In the genomic region with DNA sequence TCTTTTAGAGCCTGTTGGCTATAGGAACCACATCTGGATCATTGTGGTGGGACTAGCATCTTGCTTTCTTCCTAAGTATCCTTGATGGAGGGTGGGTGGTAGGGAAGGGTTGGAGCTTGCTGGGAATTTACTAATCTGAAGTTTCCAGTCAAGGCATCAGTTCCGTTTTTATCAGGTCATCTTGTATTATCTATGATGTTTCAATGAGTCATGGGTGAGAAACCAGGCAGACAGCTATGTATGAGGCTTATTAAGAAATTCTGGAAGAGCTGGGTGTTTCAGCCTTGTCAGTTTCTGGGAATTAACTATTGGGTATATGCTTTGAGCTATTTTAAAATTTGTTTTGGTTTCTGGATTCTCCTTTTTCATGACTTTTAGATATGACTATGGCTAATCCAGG, we compare ENCODE assay signal across 13 cellular contexts. TPM values are rescaled to one million over a fixed set of nuclear protein-coding genes. Genes with fewer than 3 reads are reported as not detected.
DNase-seq lines count a peak whose midpoint lies in the region; ATAC-seq, FAIRE-seq and TF ChIP-seq lines count a peak whose summit lies in the region.
"Had no signal": no experiment of that assay in that cellular context is flagged by ENCODE, and none has a peak within 500 bp of the region (broad histone marks: within the 10 kb centered on the region; RNA-seq: fewer than 3 reads in every experiment).

No MANE protein-coding gene starts in this region.

- no peak overlapping the region for H3K14ac ChIP-seq in mesenchymal stem cell (ENCODE audit: low read length in 2 of 2)

- peak; percentile 61 for FAIRE-seq in K562 (lab: Jason Lieb, UNC)
- FAIRE-seq: GM18507, islet of Langerhans had no signal

- H3K27ac ChIP-seq in K562 (ENCODE audit: extremely low read depth, low read depth, low read length), result peak overlapping the region; percentile 10; the same call in 1 of the 3 replicates
- no peak overlapping the region for H3K27ac ChIP-seq in mesenchymal stem cell (ENCODE audit: low read length, poor library complexity, severe bottlenecking)
- H3K27ac ChIP-seq: esophagus squamous epithelium, HL-60 had no signal

- CTCF ChIA-PET in K562 (lab: Yijun Ruan, JAX; ENCODE audit: low intra/inter-chr PET ratio), result no interaction called here

- no peak overlapping the region for H3K4ac ChIP-seq in mesenchymal stem cell (ENCODE audit: low read depth in 1 of 2, low read length in 2 of 2)

- peaks cover 4% of the 10 kb centered on the region; the same call in 1 of the 3 replicates for H3K79me2 ChIP-seq in K562 (ENCODE audit: control insufficient read depth, insufficient read depth, low read length)

- in situ Hi-C loops in K562 (cut with MboI), result no loop called here

- no TSS peak for BruUV-seq in K562 (replicated peaks; lab: Mats Ljungman, UMichigan)

- H3K4me3 ChIP-seq in K562, result no peak overlapping the region
- peak overlapping the region in 1 of 2 experiments; percentile 30 for H3K4me3 ChIP-seq in mesenchymal stem cell (ENCODE audit: insufficient read depth in 1 of 2, low read depth in 1 of 2, low read length in 2 of 2)
- H3K4me3 ChIP-seq: esophagus squamous epithelium had no signal

- no peak for TF ChIP-seq CTCF in K562 (IDR thresholded peaks at IDR 0.05 in 2 of 3, conservative IDR thresholded peaks at IDR 0.05 in 1 of 3; ENCODE audit: insufficient read depth in 2 of 3, low read depth in 1 of 3, low read length in 3 of 3)

- H3K27me3 ChIP-seq in K562 (ENCODE audit: control insufficient read depth in 2 of 2, insufficient read depth in 2 of 2, low read length in 2 of 2) (no peaks in the 10 kb centered on the region), mesenchymal stem cell (ENCODE audit: control insufficient read depth in 1 of 2, insufficient read depth in 1 of 2, low read length in 2 of 2) (no peaks in the 10 kb centered on the region)
- H3K27me3 ChIP-seq: esophagus squamous epithelium had no signal

- no peak overlapping the region for H2BK120ac ChIP-seq in mesenchymal stem cell (ENCODE audit: low read depth, low read length)

- H2BK12ac ChIP-seq in mesenchymal stem cell (ENCODE audit: low read length in 2 of 2), result no peak overlapping the region

- H3K9me3 ChIP-seq in K562 (replicated peaks; ENCODE audit: control insufficient read depth, insufficient read depth, low read depth, low read length), result no peaks in the 10 kb centered on the region
- H3K9me3 ChIP-seq in mesenchymal stem cell (ENCODE audit: control insufficient read depth, low read length), result no peaks in the 10 kb centered on the region
- H3K9me3 ChIP-seq: esophagus squamous epithelium had no signal

- H4K20me1 ChIP-seq in K562 (replicated peaks; ENCODE audit: control insufficient read depth, insufficient read depth, low read length), result no peaks in the 10 kb centered on the region

- H3K9ac ChIP-seq in K562 (ENCODE audit: insufficient read depth in 1 of 2, low read depth in 2 of 2, low read length in 2 of 2) (no peak overlapping the region), mesenchymal stem cell (ENCODE audit: low read length) (peak overlapping the region; percentile 85)

- intact Hi-C loops in K562 (cut with micrococcal nuclease), result no loop called here

- H3K4me2 ChIP-seq in K562 (ENCODE audit: insufficient read depth, low read length) (no peak overlapping the region), mesenchymal stem cell (ENCODE audit: low read length, poor library complexity, severe bottlenecking) (no peak overlapping the region)

- peaks cover 79% of the 10 kb centered on the region for H3K36me3 ChIP-seq in K562 (ENCODE audit: control insufficient read depth, insufficient read depth, low read length)
- peaks cover 22 to 72% of the 10 kb centered on the region in 2 experiments for H3K36me3 ChIP-seq in mesenchymal stem cell (ENCODE audit: control insufficient read depth in 1 of 2, insufficient read depth in 2 of 2, low read depth in 1 of 2, low read length in 2 of 2)

- H3K4me1 ChIP-seq in K562 (replicated peaks in 1 of 2; ENCODE audit: control insufficient read depth in 2 of 2, insufficient read depth in 2 of 2, low read length in 2 of 2), result peaks cover 2 to 4% of the 10 kb centered on the region in 2 experiments; a peak in 2 of 5 replicates
- H3K4me1 ChIP-seq in mesenchymal stem cell (ENCODE audit: control insufficient read depth, insufficient read depth, low read depth, low read length), result no peaks in the 10 kb centered on the region

- H3K79me1 ChIP-seq in mesenchymal stem cell (replicated peaks; ENCODE audit: low read length, poor library complexity, severe bottlenecking), result peaks cover 5% of the 10 kb centered on the region

- POLR2A ChIA-PET in K562 (lab: Yijun Ruan, JAX), result interaction anchor here (0.6 to 2.1 kb wide), 6 partner anchors 9 to 229 kb away, joined by 4 to 7 read pairs (median 5); partner anchors contain the start of gene TSFM

- ATAC-seq in K562 (no peak), HG03159 (IDR thresholded peaks at IDR 0.05; ENCODE audit: unreplicated experiment) (no peak)

- no peak overlapping the region for H2BK5ac ChIP-seq in mesenchymal stem cell (ENCODE audit: low read depth, low read length, poor library complexity, severe bottlenecking)

- H3K23ac ChIP-seq in mesenchymal stem cell (ENCODE audit: low read length in 2 of 2), result no peak overlapping the region

- H2BK15ac ChIP-seq in mesenchymal stem cell (ENCODE audit: low read depth, poor library complexity, severe bottlenecking), result no peak overlapping the region

- H3K9me1 ChIP-seq in K562 (ENCODE audit: control insufficient read depth, insufficient read depth, low read length), result no peaks in the 10 kb centered on the region

- H3K18ac ChIP-seq in mesenchymal stem cell (ENCODE audit: low read depth in 1 of 2, low read length in 2 of 2), result no peak overlapping the region

- WGBS in K562 (ENCODE audit: insufficient coverage, low coverage, missing lambda C conversion rate), result 0% methylated on average over 1 of the region's 1 CpG
- WGBS in mesenchymal stem cell, result 44% methylated on average over 1 of the region's 1 CpG

- no peak overlapping the region for H2AK5ac ChIP-seq in mesenchymal stem cell (ENCODE audit: low read length, severe bottlenecking)

- no peak overlapping the region for H2AFZ ChIP-seq in K562 (ENCODE audit: low read depth, low read length)
- H2AFZ ChIP-seq in mesenchymal stem cell (ENCODE audit: low read depth, low read length), result no peak overlapping the region

- DNase-seq in EH (ENCODE audit: low read depth), result peak; percentile 90
- DNase-seq in M059J (ENCODE audit: low read depth), result peak; percentile 77
- DNase-seq in K562 (ENCODE audit: extremely low read depth in 1 of 4, low spot score in 3 of 4), result no peak
- DNase-seq in mesenchymal stem cell, result peak; percentile 93
- DNase-seq in SW480 (ENCODE audit: low spot score), result no peak
- DNase-seq in cerebellar nuclear complex (lab: John Stamatoyannopoulos, UW), result no peak
- DNase-seq: esophagus squamous epithelium; NCI-H1417 treated with DMSO at 0.1 percent for 48 hours; stimulated activated CD4-positive, alpha-beta T cell treated with anti-CD3 and anti-CD28 coated beads, Interleukin-12 subunit alpha, Interleukin-12 subunit beta, amount 100 ng/mL, for 4 hours had no signal

- TF ChIP-seq POLR2A in K562 (conservative IDR thresholded peaks at IDR 0.05), result no peak

- no peak overlapping the region for H4K91ac ChIP-seq in mesenchymal stem cell (ENCODE audit: low read length)

- H4K8ac ChIP-seq in mesenchymal stem cell (ENCODE audit: low read length), result no peak overlapping the region

- TF ChIP-seq RAD21 in K562 (CRISPR knock-in tag; conservative IDR thresholded peaks at IDR 0.05 in 1 of 2, IDR thresholded peaks at IDR 0.05 in 1 of 2), result no peak

- TF ChIP-seq EP300 in K562 (IDR thresholded peaks at IDR 0.05; ENCODE audit: low read length), result no peak

RNA-seq across cellular contexts. Expression of gene TSFM, which starts 11.3 kb away (rescaled TPM):
- 27.6 and 37.9 TPM in 2 replicates for total RNA-seq in M059J (2014; rRNA removed; shearing (Covaris generic))
- total RNA-seq in K562 (2011; cell fraction: chromatin; rRNA removed; ENCODE audit: low replicate concordance), result 19.9 and 28.1 TPM in 2 replicates
- 16.2 and 23.0 TPM in 2 replicates for total RNA-seq in K562 (2011; cell fraction: nucleolus; rRNA removed)
- total RNA-seq in K562 (2011; cell fraction: nucleoplasm; rRNA removed), result 21.9 and 30.2 TPM in 2 replicates
- total RNA-seq in K562 (2014; rRNA removed), result 56.7 and 74.2 TPM in 2 replicates
- total RNA-seq in K562 (2014; rRNA removed; fragmentation: Illumina TruSeq; extraction: Trizol), result 48.1 and 56.4 TPM in 2 replicates
- 56.0 and 58.2 TPM in 2 replicates for total RNA-seq in K562 (2015; rRNA removed; fragmentation: Illumina TruSeq; extraction: Trizol)
- 62.4 and 62.6 TPM in 2 replicates for total RNA-seq in K562 (2021)
- polyA plus RNA-seq in K562 (2011; rRNA removed), result 38.9 and 44.6 TPM in 2 replicates
- 21.4 and 23.3 TPM in 2 replicates for polyA plus RNA-seq in K562 (2011; cell fraction: cytosol; rRNA removed)
- 15.8 and 18.8 TPM in 2 replicates for polyA plus RNA-seq in K562 (2011; cell fraction: nucleus; rRNA removed)
- 34.8 and 50.5 TPM in 2 replicates for polyA plus RNA-seq in K562 (2012)
- 55.3 and 57.1 TPM in 2 replicates for polyA plus RNA-seq in K562 (2014; fragmentation: Illumina TruSeq; extraction: Trizol)
- polyA plus RNA-seq in K562 (2014; fragmentation: Nextera tagmentation; extraction: Ambion mirVana), result 100 to 1,000 TPM; 166 to 198 TPM
- 60.2 and 70.7 TPM in 2 replicates for polyA plus RNA-seq in K562 (2014; rRNA removed)
- polyA minus RNA-seq in K562 (2011; rRNA and poly(A)+ RNA removed), result 11.8 and 13.0 TPM in 2 replicates
- polyA minus RNA-seq in K562 (2011; cell fraction: cytosol; rRNA and poly(A)+ RNA removed), result 13.4 and 15.1 TPM in 2 replicates
- polyA minus RNA-seq in K562 (2011; cell fraction: nucleus; rRNA and poly(A)+ RNA removed), result 7.0 and 9.2 TPM in 2 replicates
- 24.5 TPM for polyA plus RNA-seq in mesenchymal stem cell (2013, experiment 1 of 2)
- polyA plus RNA-seq in mesenchymal stem cell (2013, experiment 2 of 2), result 25.4 TPM

RNA-seq across cellular contexts. Expression of gene EEF1AKMT3, which starts 21.5 kb away (rescaled TPM):
- total RNA-seq in M059J (2014; rRNA removed; shearing (Covaris generic)), result 6.6 and 8.9 TPM in 2 replicates
- 15.8 and 16.5 TPM in 2 replicates for total RNA-seq in K562 (2011; cell fraction: chromatin; rRNA removed; ENCODE audit: low replicate concordance)
- total RNA-seq in K562 (2011; cell fraction: nucleolus; rRNA removed), result 9.3 and 9.8 TPM in 2 replicates
- 17.6 and 32.4 TPM in 2 replicates for total RNA-seq in K562 (2011; cell fraction: nucleoplasm; rRNA removed)
- total RNA-seq in K562 (2014; rRNA removed) (4.1 and 6.0 TPM in 2 replicates), K562 (2014; rRNA removed; fragmentation: Illumina TruSeq; extraction: Trizol) (6.9 and 7.8 TPM in 2 replicates), K562 (2015; rRNA removed; fragmentation: Illumina TruSeq; extraction: Trizol) (6.1 and 6.6 TPM in 2 replicates), K562 (2021) (7.2 and 11.7 TPM in 2 replicates)
- polyA plus RNA-seq in K562 (2011; rRNA removed) (17.2 and 17.6 TPM in 2 replicates), K562 (2014; fragmentation: Illumina TruSeq; extraction: Trizol) (9.1 and 10.6 TPM in 2 replicates), K562 (2014; fragmentation: Nextera tagmentation; extraction: Ambion mirVana) (1 to 10 TPM; 4.9 to 9.1 TPM), K562 (2014; rRNA removed) (7.9 and 11.4 TPM in 2 replicates)
- 11.6 and 19.1 TPM in 2 replicates for polyA plus RNA-seq in K562 (2011; cell fraction: cytosol; rRNA removed)
- polyA plus RNA-seq in K562 (2011; cell fraction: nucleus; rRNA removed), result 18.5 and 21.8 TPM in 2 replicates
- polyA plus RNA-seq in K562 (2012), result 9.6 and 10.6 TPM in 2 replicates
- polyA minus RNA-seq in K562 (2011; rRNA and poly(A)+ RNA removed), result 10.0 and 10.5 TPM in 2 replicates
- 6.1 and 9.4 TPM in 2 replicates for polyA minus RNA-seq in K562 (2011; cell fraction: cytosol; rRNA and poly(A)+ RNA removed)
- polyA minus RNA-seq in K562 (2011; cell fraction: nucleus; rRNA and poly(A)+ RNA removed), result 3.9 and 6.0 TPM in 2 replicates
- 6.7 TPM for polyA plus RNA-seq in mesenchymal stem cell (2013, experiment 1 of 2)
- polyA plus RNA-seq in mesenchymal stem cell (2013, experiment 2 of 2), result 6.8 TPM

RNA-seq across cellular contexts. Expression of gene METTL1, which starts 22.0 kb away (rescaled TPM):
- total RNA-seq in M059J (2014; rRNA removed; shearing (Covaris generic)), result 8.4 and 12.4 TPM in 2 replicates
- 40.7 and 110 TPM in 2 replicates for total RNA-seq in K562 (2011; cell fraction: chromatin; rRNA removed; ENCODE audit: low replicate concordance)
- 57.1 and 83.5 TPM in 2 replicates for total RNA-seq in K562 (2011; cell fraction: nucleolus; rRNA removed)
- total RNA-seq in K562 (2011; cell fraction: nucleoplasm; rRNA removed), result 43.7 and 55.2 TPM in 2 replicates
- total RNA-seq in K562 (2014; rRNA removed) (24.0 and 42.5 TPM in 2 replicates), K562 (2014; rRNA removed; fragmentation: Illumina TruSeq; extraction: Trizol) (12.6 and 14.6 TPM in 2 replicates), K562 (2015; rRNA removed; fragmentation: Illumina TruSeq; extraction: Trizol) (17.5 and 18.0 TPM in 2 replicates), K562 (2021) (44.0 and 49.3 TPM in 2 replicates)
- polyA plus RNA-seq in K562 (2011; rRNA removed) (39.2 and 45.1 TPM in 2 replicates), K562 (2014; fragmentation: Illumina TruSeq; extraction: Trizol) (36.8 and 47.6 TPM in 2 replicates), K562 (2014; fragmentation: Nextera tagmentation; extraction: Ambion mirVana) (10 to 100 TPM; 52.9 to 65.9 TPM), K562 (2014; rRNA removed) (23.9 and 32.1 TPM in 2 replicates)
- polyA plus RNA-seq in K562 (2011; cell fraction: cytosol; rRNA removed), result 33.7 and 38.8 TPM in 2 replicates
- 75.9 and 78.4 TPM in 2 replicates for polyA plus RNA-seq in K562 (2011; cell fraction: nucleus; rRNA removed)
- 25.3 and 44.9 TPM in 2 replicates for polyA plus RNA-seq in K562 (2012)
- 23.4 and 33.9 TPM in 2 replicates for polyA minus RNA-seq in K562 (2011; rRNA and poly(A)+ RNA removed)
- 15.1 and 20.4 TPM in 2 replicates for polyA minus RNA-seq in K562 (2011; cell fraction: cytosol; rRNA and poly(A)+ RNA removed)
- polyA minus RNA-seq in K562 (2011; cell fraction: nucleus; rRNA and poly(A)+ RNA removed), result 30.3 and 41.1 TPM in 2 replicates
- polyA plus RNA-seq in mesenchymal stem cell (2013, experiment 1 of 2), result 8.6 TPM
- 10.3 TPM for polyA plus RNA-seq in mesenchymal stem cell (2013, experiment 2 of 2)

RNA-seq across cellular contexts. Expression of gene AVIL, which starts 24.6 kb away (rescaled TPM):
- total RNA-seq in M059J (2014; rRNA removed; shearing (Covaris generic)), result 0.10 TPM in 1 of 2 replicates, not detected in the other
- total RNA-seq in K562 (2011; cell fraction: chromatin; rRNA removed; ENCODE audit: low replicate concordance), result 1.2 and 1.3 TPM in 2 replicates
- total RNA-seq in K562 (2011; cell fraction: nucleolus; rRNA removed), result 0.39 and 0.83 TPM in 2 replicates
- total RNA-seq in K562 (2011; cell fraction: nucleoplasm; rRNA removed), result 1.1 and 1.5 TPM in 2 replicates
- total RNA-seq in K562 (2014; rRNA removed) (0.05 and 0.24 TPM in 2 replicates), K562 (2014; rRNA removed; fragmentation: Illumina TruSeq; extraction: Trizol) (0.16 and 0.22 TPM in 2 replicates), K562 (2015; rRNA removed; fragmentation: Illumina TruSeq; extraction: Trizol) (0.25 and 0.34 TPM in 2 replicates), K562 (2021) (0.27 and 0.33 TPM in 2 replicates)
- polyA plus RNA-seq in K562 (2011; rRNA removed) (0.17 and 0.24 TPM in 2 replicates), K562 (2014; fragmentation: Illumina TruSeq; extraction: Trizol) (0.39 TPM in 2 replicates), K562 (2014; fragmentation: Nextera tagmentation; extraction: Ambion mirVana) (under 1 TPM; 0.24 to 0.36 TPM), K562 (2014; rRNA removed) (1.5 TPM in 1 of 2 replicates, not detected in the other)
- polyA plus RNA-seq in K562 (2011; cell fraction: cytosol; rRNA removed), result 0.10 and 0.18 TPM in 2 replicates
- polyA plus RNA-seq in K562 (2011; cell fraction: nucleus; rRNA removed), result 0.55 and 0.97 TPM in 2 replicates
- polyA plus RNA-seq in K562 (2012), result 0.73 and 2.2 TPM in 2 replicates
- 0.18 and 0.27 TPM in 2 replicates for polyA minus RNA-seq in K562 (2011; rRNA and poly(A)+ RNA removed)
- not detected in 2 replicates for polyA minus RNA-seq in K562 (2011; cell fraction: cytosol; rRNA and poly(A)+ RNA removed)
- 0.27 and 0.89 TPM in 2 replicates for polyA minus RNA-seq in K562 (2011; cell fraction: nucleus; rRNA and poly(A)+ RNA removed)
- polyA plus RNA-seq in mesenchymal stem cell (2013, experiment 1 of 2), result 1.6 TPM
- polyA plus RNA-seq in mesenchymal stem cell (2013, experiment 2 of 2), result 1.8 TPM

RNA-seq across cellular contexts. Expression of gene CYP27B1, which starts 27.0 kb away (rescaled TPM):
- 1.8 and 3.2 TPM in 2 replicates for total RNA-seq in M059J (2014; rRNA removed; shearing (Covaris generic))
- 12.2 and 25.6 TPM in 2 replicates for total RNA-seq in K562 (2011; cell fraction: chromatin; rRNA removed; ENCODE audit: low replicate concordance)
- 10.4 and 15.5 TPM in 2 replicates for total RNA-seq in K562 (2011; cell fraction: nucleolus; rRNA removed)
- total RNA-seq in K562 (2011; cell fraction: nucleoplasm; rRNA removed), result 9.8 and 15.3 TPM in 2 replicates
- total RNA-seq in K562 (2014; rRNA removed) (1.3 and 2.2 TPM in 2 replicates), K562 (2014; rRNA removed; fragmentation: Illumina TruSeq; extraction: Trizol) (0.57 and 0.65 TPM in 2 replicates), K562 (2015; rRNA removed; fragmentation: Illumina TruSeq; extraction: Trizol) (1.2 TPM in 2 replicates), K562 (2021) (2.6 and 4.2 TPM in 2 replicates)
- polyA plus RNA-seq in K562 (2011; rRNA removed) (2.5 and 7.0 TPM in 2 replicates), K562 (2014; fragmentation: Illumina TruSeq; extraction: Trizol) (1.5 and 1.8 TPM in 2 replicates), K562 (2014; fragmentation: Nextera tagmentation; extraction: Ambion mirVana) (under 1 TPM; 0.18 to 0.23 TPM), K562 (2014; rRNA removed) (3.1 and 3.8 TPM in 2 replicates)
- polyA plus RNA-seq in K562 (2011; cell fraction: cytosol; rRNA removed), result 2.6 and 4.3 TPM in 2 replicates
- polyA plus RNA-seq in K562 (2011; cell fraction: nucleus; rRNA removed), result 24.6 and 48.0 TPM in 2 replicates
- polyA plus RNA-seq in K562 (2012), result 1.8 and 2.4 TPM in 2 replicates
- 1.9 and 2.5 TPM in 2 replicates for polyA minus RNA-seq in K562 (2011; rRNA and poly(A)+ RNA removed)
- polyA minus RNA-seq in K562 (2011; cell fraction: cytosol; rRNA and poly(A)+ RNA removed), result 0.57 TPM in 1 of 2 replicates, not detected in the other
- polyA minus RNA-seq in K562 (2011; cell fraction: nucleus; rRNA and poly(A)+ RNA removed), result 6.1 and 7.3 TPM in 2 replicates
- polyA plus RNA-seq in mesenchymal stem cell (2013, experiment 1 of 2), result 0.32 TPM
- polyA plus RNA-seq in mesenchymal stem cell (2013, experiment 2 of 2), result 0.29 TPM

Comparison
In these comparisons a context has a peak if more than half of its experiments do, and no peak if none do; other contexts are left out.
1. DNase-seq: peak in EH (single experiment), M059J (single experiment) and mesenchymal stem cell (single experiment); none in K562 (0 of 4), SW480 (single experiment) and cerebellar nuclear complex (0 of 2).